8 cellular contexts compared by ENCODE assay signal in the genomic region with DNA sequence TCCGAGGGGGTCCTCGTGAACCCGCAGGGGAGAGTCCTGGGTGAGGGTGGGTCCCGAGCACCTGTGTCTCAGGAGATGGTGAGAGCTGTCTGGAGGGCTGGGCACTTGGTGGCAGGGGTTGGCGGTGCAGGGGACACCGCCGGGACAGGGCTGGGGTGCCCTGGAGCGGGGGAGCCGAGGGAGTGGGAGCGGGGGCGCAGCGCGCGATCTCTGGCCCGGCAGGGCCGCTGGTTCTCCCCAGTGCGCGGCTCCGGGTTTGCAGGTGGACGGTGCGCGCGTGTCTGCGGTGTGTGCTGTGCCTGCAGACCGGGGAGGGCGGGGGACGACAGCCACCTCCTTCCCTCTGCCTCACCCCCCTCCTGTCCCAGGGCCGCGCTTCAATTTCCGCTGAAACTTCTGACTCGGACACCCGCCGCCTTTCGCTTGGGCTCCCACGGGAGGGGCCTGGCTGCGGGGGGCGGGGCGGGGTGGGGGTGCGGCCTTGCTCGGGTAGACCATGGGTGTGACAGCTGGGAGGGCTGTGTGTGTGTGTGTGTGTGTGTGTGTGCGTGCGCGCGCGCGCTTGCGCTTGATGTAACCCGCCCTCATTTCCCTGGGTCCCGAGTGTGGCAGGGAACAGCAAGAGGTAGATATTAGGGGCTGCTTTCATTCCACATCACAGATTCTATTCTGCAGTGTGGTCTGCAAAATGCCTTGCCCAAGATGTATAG. TPM values are rescaled to one million over a fixed set of nuclear protein-coding genes. Genes with fewer than 3 reads are reported as not detected.
DNase-seq lines count a peak whose midpoint lies in the region; ATAC-seq and TF ChIP-seq lines count a peak whose summit lies in the region.

No MANE protein-coding gene starts in this region.

- ATAC-seq in HG03139 (IDR thresholded peaks at IDR 0.05; ENCODE audit: unreplicated experiment) (peak; percentile 54), mucosa of descending colon (peak; percentile 87)

- in situ Hi-C loops in GM18951 (cut with MboI; ENCODE audit: low sequenced_read_pairs, unreplicated experiment): no loop called here

- no peaks in the 10 kb centered on the region for H3K36me3 ChIP-seq in mucosa of descending colon (ENCODE audit: low read depth)

- no peak for DNase-seq in AG09309 (ENCODE audit: low read depth)
- DNase-seq in NCI-H82 (lab: John Stamatoyannopoulos, UW): peak; percentile 88
- DNase-seq in activated CD8-positive, alpha-beta memory T cell treated with anti-CD3 and anti-CD28 coated beads for 4 hours (ENCODE audit: low read depth in 2 of 2): peak; percentile 54
- DNase-seq in endothelial cell (ENCODE audit: low spot score): peak; percentile 50
- peak; percentile 82 to 92 (median 86) for DNase-seq in mucosa of descending colon
- peak; percentile 86 for DNase-seq in stimulated activated CD8-positive, alpha-beta memory T cell treated with anti-CD3 and anti-CD28 coated beads, Interleukin-4, amount 100 ng/mL, for 48 hours

- peak overlapping the region; percentile 88 for H3K4me3 Mint-ChIP-seq in endothelial cell (ENCODE audit: unreplicated experiment)

- H3K9me3 Mint-ChIP-seq in endothelial cell (ENCODE audit: unreplicated experiment): no peaks in the 10 kb centered on the region

- peak overlapping the region; percentile 89 for H3K4me3 ChIP-seq in AG09309 (ENCODE audit: control insufficient read depth, low read depth, low read length)
- H3K4me3 ChIP-seq in mucosa of descending colon: peak overlapping the region; percentile 32

- TF ChIP-seq POLR2A in GM18951 (IDR thresholded peaks at IDR 0.05; ENCODE audit: extremely low read depth, insufficient read depth, insufficient read length): peak; percentile 49

- H3K9me3 ChIP-seq in mucosa of descending colon: no peaks in the 10 kb centered on the region

- TF ChIP-seq CTCF in AG09309 (IDR thresholded peaks at IDR 0.05; ENCODE audit: control insufficient read depth, insufficient read depth, low read depth, low read length, missing control alignments) (no peak), endothelial cell (IDR thresholded peaks at IDR 0.05; ENCODE audit: unreplicated experiment) (no peak), mucosa of descending colon (IDR thresholded peaks at IDR 0.05) (no peak)

- peak overlapping the region; percentile 57 for H3K27ac Mint-ChIP-seq in endothelial cell (ENCODE audit: unreplicated experiment)

- H3K4me1 Mint-ChIP-seq in endothelial cell (ENCODE audit: unreplicated experiment): peaks cover 14% of the 10 kb centered on the region

- peaks cover 4% of the 10 kb centered on the region for H3K36me3 Mint-ChIP-seq in endothelial cell (ENCODE audit: low read depth, unreplicated experiment)

- intact Hi-C loops in mucosa of descending colon (cut with DNase I, micrococcal nuclease): no loop called here

- H3K27me3 Mint-ChIP-seq in endothelial cell (ENCODE audit: unreplicated experiment): peaks cover 5% of the 10 kb centered on the region

- H3K4me1 ChIP-seq in mucosa of descending colon (ENCODE audit: low read depth): no peaks in the 10 kb centered on the region

RNA-seq across cellular contexts. Expression of gene TRIB3, which starts 1.2 kb away (rescaled TPM):
- total RNA-seq in endothelial cell (ENCODE audit: unreplicated experiment) (24.2 TPM), mucosa of descending colon (1 to 10 TPM; 1.4 to 7.4 (median 3.4) TPM)

RNA-seq across cellular contexts. Expression of gene RBCK1, which starts 26.4 kb away (rescaled TPM):
- total RNA-seq in endothelial cell (ENCODE audit: unreplicated experiment) (68.8 TPM), mucosa of descending colon (100 to 1,000 TPM in 2 of 3 donors, 10 to 100 TPM in 1; 97.5 to 124 (median 117) TPM)

RNA-seq across cellular contexts. Expression of gene NRSN2, which starts 34.8 kb away (rescaled TPM):
- total RNA-seq in endothelial cell (ENCODE audit: unreplicated experiment) (43.2 TPM), mucosa of descending colon (10 to 100 TPM in 2 of 3 donors, 1 to 10 TPM in 1; 8.7 to 21.1 (median 13.1) TPM)

RNA-seq across cellular contexts. Expression of gene SOX12, which starts 56.4 kb away (rescaled TPM):
- total RNA-seq in endothelial cell (ENCODE audit: unreplicated experiment) (64.7 TPM), mucosa of descending colon (10 to 100 TPM in 1 of 3 donors, 1 to 10 TPM in 2; 3.9 to 24.0 (median 4.5) TPM)
